ENCODE assay signal across 14 cellular contexts in the genomic region with DNA sequence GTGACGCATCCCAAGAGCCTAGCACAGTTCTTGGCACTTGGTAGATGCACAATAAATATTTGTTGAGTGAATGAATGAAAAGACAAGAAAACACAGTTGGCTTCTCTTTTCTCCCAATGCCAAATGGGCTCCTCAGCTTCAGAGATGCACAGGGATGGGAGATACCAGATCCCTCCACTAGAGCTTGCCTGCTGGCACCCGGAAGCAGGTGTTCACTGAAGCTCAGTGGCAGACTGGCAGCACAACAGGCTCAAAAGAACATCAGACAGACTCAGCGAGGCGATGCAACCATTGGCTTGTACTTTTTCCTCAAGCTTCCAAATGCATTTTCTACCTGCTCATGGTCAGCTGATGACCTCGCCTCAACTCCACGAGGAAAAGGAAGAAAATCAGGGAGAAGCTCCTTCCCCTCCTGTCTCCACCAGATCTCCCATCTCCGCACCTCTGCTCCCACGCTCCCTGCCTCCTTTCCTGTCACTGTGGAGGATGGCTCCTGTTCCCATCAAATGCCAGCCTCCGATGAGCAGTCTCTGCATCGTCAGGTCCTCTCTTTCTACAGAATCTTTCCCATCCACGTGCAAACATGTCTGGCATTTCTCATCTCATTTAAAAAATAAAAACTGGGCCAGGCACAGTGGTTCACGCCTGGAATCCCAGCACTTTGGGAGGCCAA. TPM values are rescaled to one million over a fixed set of nuclear protein-coding genes. Genes with fewer than 3 reads are reported as not detected.
A peak's percentile ranks its signal among the peaks of the same experiment; 100 is the strongest.
DNase-seq lines count a peak whose midpoint lies in the region; ATAC-seq and TF ChIP-seq lines count a peak whose summit lies in the region.
"Had no signal": no experiment of that assay in that cellular context is flagged by ENCODE, and none has a peak within 500 bp of the region (broad histone marks: within the 10 kb centered on the region; RNA-seq: fewer than 3 reads in every experiment).

No MANE protein-coding gene starts in this region.

- H3K4me3 Mint-ChIP-seq in activated CD4-positive, alpha-beta memory T cell treated with anti-CD3 and anti-CD28 coated beads, Interleukin-2, amount 10 ng/mL, durations not matched to agents 7 days and 5 days: no peak overlapping the region
- H3K4me3 Mint-ChIP-seq: activated T-helper 1 cell treated with anti-CD3 and anti-CD28 coated beads, Interleukin-12 subunit alpha, Interleukin-12 subunit beta, Interleukin-2, Interleukin-4 antibody, amounts not matched to agents 30 ng/mL and 10 ng/mL and 1 ng/mL, durations not matched to agents 14 hours and 24 hours and 36 hours; central memory CD8-positive, alpha-beta T cell had no signal

- H3K27ac ChIP-seq in Peyer's patch: no peak overlapping the region
- H3K27ac ChIP-seq: 22Rv1, HL-60 had no signal

- POLR2A ChIA-PET in activated CD4-positive, alpha-beta memory T cell treated with anti-CD3 and anti-CD28 coated beads, Interleukin-2, amount 10 ng/mL, durations not matched to agents 7 days and 5 days (lab: Charles Lee): no interaction called here

- in situ Hi-C loops in SK-MEL-5 (cut with HindIII; ENCODE audit: low pct_unique_long_range_greater_than_20kb, low sequenced_read_pairs): no loop called here

- ATAC-seq in left lobe of liver: peak; percentile 18
- ATAC-seq in HG02981 (IDR thresholded peaks at IDR 0.05; ENCODE audit: unreplicated experiment): no peak

- H3K9me3 Mint-ChIP-seq in activated CD4-positive, alpha-beta memory T cell treated with anti-CD3 and anti-CD28 coated beads, Interleukin-2, amount 10 ng/mL, durations not matched to agents 7 days and 5 days: no peaks in the 10 kb centered on the region
- H3K9me3 Mint-ChIP-seq: activated T-helper 1 cell treated with anti-CD3 and anti-CD28 coated beads, Interleukin-12 subunit alpha, Interleukin-12 subunit beta, Interleukin-2, Interleukin-4 antibody, amounts not matched to agents 30 ng/mL and 10 ng/mL and 1 ng/mL, durations not matched to agents 14 hours and 24 hours and 36 hours; central memory CD8-positive, alpha-beta T cell had no signal

- no peak overlapping the region for H3K4me3 ChIP-seq in Peyer's patch
- H3K4me3 ChIP-seq: lung had no signal

- DNase-seq in DMS 273 (lab: John Stamatoyannopoulos, UW; ENCODE audit: unreplicated experiment): peak; percentile 75
- DNase-seq in DMS 273 treated with DMSO at 0.1 percent for 48 hours (lab: John Stamatoyannopoulos, UW): no peak
- DNase-seq in HuH-7.5 (ENCODE audit: low spot score): peak; percentile 42
- DNase-seq in SK-MEL-5 (ENCODE audit: low read depth, low spot score): peak; percentile 55
- no peak for DNase-seq in left lobe of liver (ENCODE audit: low spot score)
- no peak for DNase-seq in activated CD4-positive, alpha-beta memory T cell treated with anti-CD3 and anti-CD28 coated beads, Interleukin-2, amount 10 ng/mL, durations not matched to agents 7 days and 5 days
- no peak for DNase-seq in Peyer's patch
- DNase-seq: NCI-H187 treated with DMSO at 0.1 percent for 48 hours had no signal

- H3K36me3 ChIP-seq in Peyer's patch: no peaks in the 10 kb centered on the region

- no peak overlapping the region for H3K27ac Mint-ChIP-seq in activated CD4-positive, alpha-beta memory T cell treated with anti-CD3 and anti-CD28 coated beads, Interleukin-2, amount 10 ng/mL, durations not matched to agents 7 days and 5 days
- H3K27ac Mint-ChIP-seq: activated T-helper 1 cell treated with anti-CD3 and anti-CD28 coated beads, Interleukin-12 subunit alpha, Interleukin-12 subunit beta, Interleukin-2, Interleukin-4 antibody, amounts not matched to agents 30 ng/mL and 10 ng/mL and 1 ng/mL, durations not matched to agents 14 hours and 24 hours and 36 hours had no signal

- TF ChIP-seq POLR2A in Peyer's patch (IDR thresholded peaks at IDR 0.05): no peak

- H3K27me3 ChIP-seq in Peyer's patch: no peaks in the 10 kb centered on the region

- no peaks in the 10 kb centered on the region for H3K27me3 Mint-ChIP-seq in activated CD4-positive, alpha-beta memory T cell treated with anti-CD3 and anti-CD28 coated beads, Interleukin-2, amount 10 ng/mL, durations not matched to agents 7 days and 5 days
- H3K27me3 Mint-ChIP-seq: central memory CD8-positive, alpha-beta T cell had no signal

- CTCF ChIA-PET in activated CD4-positive, alpha-beta memory T cell treated with anti-CD3 and anti-CD28 coated beads, Interleukin-2, amount 10 ng/mL, durations not matched to agents 7 days and 5 days (lab: Charles Lee): interaction anchor here (1.2 to 2.0 kb wide), 2 partner anchors 32 to 69 kb away, joined by 3 to 4 read pairs; no protein-coding TSS in a partner anchor

- no peaks in the 10 kb centered on the region for H3K4me1 ChIP-seq in Peyer's patch

- no peak for TF ChIP-seq CTCF in Peyer's patch (IDR thresholded peaks at IDR 0.05)

- no peaks in the 10 kb centered on the region for H3K36me3 Mint-ChIP-seq in activated CD4-positive, alpha-beta memory T cell treated with anti-CD3 and anti-CD28 coated beads, Interleukin-2, amount 10 ng/mL, durations not matched to agents 7 days and 5 days (ENCODE audit: low read depth)

- H3K9me3 ChIP-seq in Peyer's patch: no peaks in the 10 kb centered on the region

- H3K4me1 Mint-ChIP-seq in activated CD4-positive, alpha-beta memory T cell treated with anti-CD3 and anti-CD28 coated beads, Interleukin-2, amount 10 ng/mL, durations not matched to agents 7 days and 5 days: no peaks in the 10 kb centered on the region

RNA-seq across cellular contexts. Expression of a gene that starts 5.8 kb away (rescaled TPM):
- not detected in 2 replicates for total RNA-seq in SK-MEL-5 (2014; rRNA removed; shearing (Covaris generic))
- not detected in 2 replicates for polyA plus RNA-seq in SK-MEL-5 (2015; cell fraction: cytosol; rRNA removed)
- 0.12 TPM in 1 of 2 replicates, not detected in the other for polyA plus RNA-seq in SK-MEL-5 (2015; cell fraction: nucleus; rRNA removed)
- 0.68 TPM for total RNA-seq in left lobe of liver
- under 1 TPM; 0.30 to 0.65 TPM for total RNA-seq in activated CD4-positive, alpha-beta memory T cell treated with anti-CD3 and anti-CD28 coated beads, Interleukin-2, amount 10 ng/mL, durations not matched to agents 7 days and 5 days
- total RNA-seq in Peyer's patch: under 1 TPM in 2 of 4 donors, not detected in 2; 0.54 to 0.76 TPM

RNA-seq across cellular contexts. Expression of a gene that starts 16.9 kb away (rescaled TPM):
- total RNA-seq in SK-MEL-5 (2014; rRNA removed; shearing (Covaris generic)): 152 and 165 TPM in 2 replicates
- polyA plus RNA-seq in SK-MEL-5 (2015; cell fraction: cytosol; rRNA removed): 153 and 171 TPM in 2 replicates
- polyA plus RNA-seq in SK-MEL-5 (2015; cell fraction: nucleus; rRNA removed): 35.0 and 56.2 TPM in 2 replicates
- total RNA-seq in left lobe of liver (64.6 TPM), Peyer's patch (100 to 1,000 TPM in 1 of 4 donors, 10 to 100 TPM in 3; 47.6 to 121 (median 70.9) TPM)
- 100 to 1,000 TPM; 111 to 112 TPM for total RNA-seq in activated CD4-positive, alpha-beta memory T cell treated with anti-CD3 and anti-CD28 coated beads, Interleukin-2, amount 10 ng/mL, durations not matched to agents 7 days and 5 days

RNA-seq across cellular contexts. Expression of a gene that starts 34.8 kb away (rescaled TPM):
- total RNA-seq in SK-MEL-5 (2014; rRNA removed; shearing (Covaris generic)): 34.9 and 38.6 TPM in 2 replicates
- polyA plus RNA-seq in SK-MEL-5 (2015; cell fraction: cytosol; rRNA removed): 64.5 and 83.3 TPM in 2 replicates
- polyA plus RNA-seq in SK-MEL-5 (2015; cell fraction: nucleus; rRNA removed): 194 and 212 TPM in 2 replicates
- total RNA-seq in left lobe of liver: 15.8 TPM
- 10 to 100 TPM; 23.6 to 24.2 TPM for total RNA-seq in activated CD4-positive, alpha-beta memory T cell treated with anti-CD3 and anti-CD28 coated beads, Interleukin-2, amount 10 ng/mL, durations not matched to agents 7 days and 5 days
- total RNA-seq in Peyer's patch: 10 to 100 TPM; 19.8 to 56.6 (median 39.6) TPM

Comparison
In these comparisons a context has a peak if more than half of its experiments do, and no peak if none do; other contexts are left out.
1. DNase-seq: peak in DMS 273 (single experiment), HuH-7.5 (single experiment) and SK-MEL-5 (single experiment); none in DMS 273 treated with DMSO at 0.1 percent for 48 hours (single experiment), left lobe of liver (single experiment), activated CD4-positive, alpha-beta memory T cell treated with anti-CD3 and anti-CD28 coated beads, Interleukin-2, amount 10 ng/mL, durations not matched to agents 7 days and 5 days (single experiment) and Peyer's patch (0 of 3).